ENCODE assay signal across 9 cellular contexts in the genomic region with DNA sequence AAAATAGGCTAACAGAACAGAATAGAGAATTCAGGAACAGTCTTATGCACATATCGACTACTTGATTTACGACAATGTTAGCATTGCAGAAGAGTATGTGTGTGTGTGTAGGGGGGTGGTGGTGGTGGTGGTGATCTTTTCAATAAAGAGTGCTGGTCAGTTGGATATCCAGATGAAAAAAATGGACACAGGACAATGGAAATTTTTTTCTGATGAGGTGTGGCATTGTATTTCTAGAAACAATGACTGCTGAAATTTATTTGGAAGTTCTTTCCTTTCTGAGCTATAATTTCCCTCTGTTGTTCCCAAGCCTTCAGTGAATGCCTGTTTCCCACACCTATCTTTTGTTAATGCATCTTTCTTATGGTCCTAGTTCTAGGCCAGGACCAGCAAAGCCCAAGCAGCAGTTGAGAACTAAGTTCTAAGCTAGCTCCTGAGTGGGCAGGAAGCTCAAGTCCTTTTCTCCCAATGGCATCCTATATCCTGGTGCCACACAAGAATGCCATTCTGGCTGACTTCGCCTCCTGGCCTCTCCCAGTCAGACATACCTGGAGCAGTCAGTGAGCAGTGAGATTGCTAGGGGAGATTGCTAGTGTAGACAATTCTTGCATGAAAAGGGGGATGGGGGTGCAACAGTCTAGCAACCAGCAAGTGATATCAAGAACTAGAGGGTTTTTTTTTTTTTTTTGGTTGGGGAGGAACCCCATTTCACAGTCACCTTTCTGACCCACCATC. TPM values are rescaled to one million over a fixed set of nuclear protein-coding genes. Genes with fewer than 3 reads are reported as not detected.
A peak's percentile ranks its signal among the peaks of the same experiment; 100 is the strongest.
DNase-seq lines count a peak whose midpoint lies in the region; ATAC-seq and TF ChIP-seq lines count a peak whose summit lies in the region.
"Had no signal": no experiment of that assay in that cellular context is flagged by ENCODE, and none has a peak within 500 bp of the region (broad histone marks: within the 10 kb centered on the region; RNA-seq: fewer than 3 reads in every experiment).

No MANE protein-coding gene starts in this region.

- H3K4me3 ChIP-seq in A673 (ENCODE audit: low read depth, low read length, poor library complexity, severe bottlenecking), result no peak overlapping the region
- no peak overlapping the region for H3K4me3 ChIP-seq in effector memory CD4-positive, alpha-beta T cell (ENCODE audit: insufficient read depth, low read depth, low read length, poor library complexity, severe bottlenecking)

- DNase-seq in A673 (ENCODE audit: low spot score) (no peak), Calu3 (no peak), islet precursor cell (peak; percentile 56), mesenteric fat pad (ENCODE audit: low spot score) (no peak), T1000 (lab: John Stamatoyannopoulos, UW) (no peak)
- DNase-seq in activated CD8-positive, alpha-beta T cell treated with anti-CD3 and anti-CD28 coated beads, Interleukin-2, amount 10 ng/mL, durations not matched to agents 7 days and 5 days, result no peak
- DNase-seq in effector memory CD4-positive, alpha-beta T cell, result no peak

- H3K27ac Mint-ChIP-seq in Calu3 (ENCODE audit: unreplicated experiment), result no peak overlapping the region
- no peak overlapping the region for H3K27ac Mint-ChIP-seq in activated CD8-positive, alpha-beta T cell treated with anti-CD3 and anti-CD28 coated beads, Interleukin-2, amount 10 ng/mL, durations not matched to agents 7 days and 5 days

- H3K36me3 ChIP-seq in A673 (ENCODE audit: insufficient read depth, low read length, poor library complexity, severe bottlenecking), result no peaks in the 10 kb centered on the region
- no peaks in the 10 kb centered on the region for H3K36me3 ChIP-seq in effector memory CD4-positive, alpha-beta T cell (ENCODE audit: control insufficient read depth, insufficient read depth, low read length)
- H3K36me3 ChIP-seq: adrenal gland had no signal

- no peaks in the 10 kb centered on the region for H3K27me3 ChIP-seq in A673 (replicated peaks; ENCODE audit: insufficient read depth, low read depth, low read length, poor library complexity)
- peaks cover 25% of the 10 kb centered on the region for H3K27me3 ChIP-seq in effector memory CD4-positive, alpha-beta T cell (replicated peaks; ENCODE audit: control insufficient read depth, insufficient read depth, low read length, poor library complexity, severe bottlenecking)

- H3K36me3 Mint-ChIP-seq in Calu3 (ENCODE audit: insufficient read depth, unreplicated experiment), result peaks cover 13% of the 10 kb centered on the region
- H3K36me3 Mint-ChIP-seq in activated CD8-positive, alpha-beta T cell treated with anti-CD3 and anti-CD28 coated beads, Interleukin-2, amount 10 ng/mL, durations not matched to agents 7 days and 5 days (ENCODE audit: low read depth), result peaks cover 17% of the 10 kb centered on the region

- no peak for TF ChIP-seq POLR2A in GM18505 (IDR thresholded peaks at IDR 0.05; ENCODE audit: borderline replicate concordance, extremely low read depth, insufficient read depth, insufficient read length)

- no peak for TF ChIP-seq CTCF in A673 (conservative IDR thresholded peaks at IDR 0.05; ENCODE audit: low read depth, low read length)
- no peak for TF ChIP-seq CTCF in Calu3 (IDR thresholded peaks at IDR 0.05; ENCODE audit: unreplicated experiment)

- H3K4me1 Mint-ChIP-seq in Calu3 (ENCODE audit: low read depth, unreplicated experiment), result peaks cover 9% of the 10 kb centered on the region
- H3K4me1 Mint-ChIP-seq in activated CD8-positive, alpha-beta T cell treated with anti-CD3 and anti-CD28 coated beads, Interleukin-2, amount 10 ng/mL, durations not matched to agents 7 days and 5 days (ENCODE audit: low read depth), result peaks cover 19% of the 10 kb centered on the region

- H3K9me3 ChIP-seq in A673 (ENCODE audit: low read depth, low read length, poor library complexity, severe bottlenecking), result peaks cover 18% of the 10 kb centered on the region
- no peaks in the 10 kb centered on the region for H3K9me3 ChIP-seq in effector memory CD4-positive, alpha-beta T cell (ENCODE audit: control insufficient read depth, low read length)

- POLR2A ChIA-PET in A673 (lab: Charles Lee; ENCODE audit: low non-redundant PET), result no interaction called here
- POLR2A ChIA-PET in activated CD8-positive, alpha-beta T cell treated with anti-CD3 and anti-CD28 coated beads, Interleukin-2, amount 10 ng/mL, durations not matched to agents 7 days and 5 days (lab: Charles Lee), result no interaction called here

- H3K27me3 Mint-ChIP-seq in Calu3 (ENCODE audit: unreplicated experiment), result peaks cover 92% of the 10 kb centered on the region
- peaks cover 59% of the 10 kb centered on the region for H3K27me3 Mint-ChIP-seq in activated CD8-positive, alpha-beta T cell treated with anti-CD3 and anti-CD28 coated beads, Interleukin-2, amount 10 ng/mL, durations not matched to agents 7 days and 5 days (ENCODE audit: low read depth)

- BruUV-seq in A673 (replicated peaks; lab: Mats Ljungman, UMichigan) (TSS peak; percentile 17), Calu3 (replicated peaks; lab: Mats Ljungman, UMichigan) (no TSS peak)

- H3K4me3 Mint-ChIP-seq in Calu3 (ENCODE audit: low read depth, unreplicated experiment), result peak overlapping the region; percentile 6
- peak overlapping the region; percentile 43 for H3K4me3 Mint-ChIP-seq in activated CD8-positive, alpha-beta T cell treated with anti-CD3 and anti-CD28 coated beads, Interleukin-2, amount 10 ng/mL, durations not matched to agents 7 days and 5 days

- H3K27ac ChIP-seq in A673 (ENCODE audit: low read depth, low read length, poor library complexity, severe bottlenecking), result no peak overlapping the region
- H3K27ac ChIP-seq in effector memory CD4-positive, alpha-beta T cell (ENCODE audit: insufficient read depth, low read length, poor library complexity, severe bottlenecking), result no peak overlapping the region
- H3K27ac ChIP-seq: adrenal gland had no signal

- peaks cover 16% of the 10 kb centered on the region for H3K4me1 ChIP-seq in A673 (ENCODE audit: insufficient read depth, low read length, poor library complexity, severe bottlenecking)
- H3K4me1 ChIP-seq in effector memory CD4-positive, alpha-beta T cell (ENCODE audit: control insufficient read depth, insufficient read depth, low read length, poor library complexity, severe bottlenecking), result peaks cover 21% of the 10 kb centered on the region

- no peak for ATAC-seq in activated CD8-positive, alpha-beta T cell treated with anti-CD3 and anti-CD28 coated beads, Interleukin-2, amount 10 ng/mL, durations not matched to agents 7 days and 5 days
- ATAC-seq in GM18505 (IDR thresholded peaks at IDR 0.05; ENCODE audit: unreplicated experiment), result no peak

- intact Hi-C loops in A673 (cut with micrococcal nuclease; ENCODE audit: unreplicated experiment), result no loop called here
- intact Hi-C loops in Calu3 (cut with micrococcal nuclease; ENCODE audit: unreplicated experiment), result no loop called here

- CTCF ChIA-PET in A673 (lab: Charles Lee), result no interaction called here
- CTCF ChIA-PET in Calu3 (lab: Charles Lee), result no interaction called here
- CTCF ChIA-PET in activated CD8-positive, alpha-beta T cell treated with anti-CD3 and anti-CD28 coated beads, Interleukin-2, amount 10 ng/mL, durations not matched to agents 7 days and 5 days (lab: Charles Lee), result no interaction called here

- peaks cover 6% of the 10 kb centered on the region for H3K9me3 Mint-ChIP-seq in Calu3 (ENCODE audit: low read depth, unreplicated experiment)
- peaks cover 18% of the 10 kb centered on the region for H3K9me3 Mint-ChIP-seq in activated CD8-positive, alpha-beta T cell treated with anti-CD3 and anti-CD28 coated beads, Interleukin-2, amount 10 ng/mL, durations not matched to agents 7 days and 5 days (ENCODE audit: insufficient read depth)

RNA-seq across cellular contexts. Expression of a gene that starts 1.2 kb away (rescaled TPM):
- total RNA-seq in A673 (2021) (107 and 117 TPM in 2 replicates), Calu3 (2022) (not detected in 2 replicates), mesenteric fat pad (1.2 TPM)
- under 1 TPM; 0.31 to 0.61 TPM for total RNA-seq in activated CD8-positive, alpha-beta T cell treated with anti-CD3 and anti-CD28 coated beads, Interleukin-2, amount 10 ng/mL, durations not matched to agents 7 days and 5 days

Comparison
In these comparisons a context has a peak if more than half of its experiments do, and no peak if none do; other contexts are left out.
1. RNA of a gene that starts 1.2 kb away (total RNA-seq): 107 to 117 TPM in A673; 1.2 TPM in mesenteric fat pad (single experiment), 0.31 to 0.61 TPM in activated CD8-positive, alpha-beta T cell treated with anti-CD3 and anti-CD28 coated beads, Interleukin-2, amount 10 ng/mL, durations not matched to agents 7 days and 5 days and not detected in Calu3; every median in the first group is over 10 times any median in the second.